Comparison of ENCODE assay signal across 7 cellular contexts in genomic region chr3:187540847-187541246, GRCh38.
"Had no signal": no experiment of that assay in that cellular context is flagged by ENCODE, and none has a peak within 500 bp of the region (broad histone marks: within the 10 kb centered on the region; RNA-seq: fewer than 3 reads in every experiment).

No MANE protein-coding gene starts in this region.

- ATAC-seq: HepG2 had no signal

- H3K4me2 ChIP-seq: KMS-11 had no signal

- H3K27ac ChIP-seq: HL-60, KMS-11 had no signal

- FAIRE-seq: HepG2, HTR-8/SVneo had no signal

- DNase-seq: IMR-90, KBM-7, KG1 had no signal

- H3K9ac ChIP-seq: KMS-11 had no signal
